14 cellular contexts compared by ENCODE assay signal in the genomic region with DNA sequence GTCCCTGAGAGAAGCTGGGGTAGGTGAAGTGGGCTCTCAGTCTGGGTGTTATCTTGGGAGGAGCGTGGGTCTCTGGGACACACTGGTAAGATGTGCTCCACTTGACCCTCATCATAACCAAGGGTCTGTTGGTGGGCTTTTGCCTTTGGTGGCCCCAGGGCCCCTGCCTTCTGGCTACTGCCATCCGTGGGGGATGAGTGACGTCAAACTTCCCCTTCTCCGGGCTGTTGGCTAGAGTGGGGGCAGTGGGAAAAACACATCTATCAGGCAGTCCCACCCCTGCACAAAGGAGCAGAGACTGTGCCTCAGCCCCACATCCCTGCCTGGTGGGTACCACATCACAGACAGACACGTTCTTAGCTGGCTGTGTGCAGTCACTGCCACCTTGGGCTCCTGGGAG. TPM values are rescaled to one million over a fixed set of nuclear protein-coding genes. Genes with fewer than 3 reads are reported as not detected.
DNase-seq lines count a peak whose midpoint lies in the region; ATAC-seq, FAIRE-seq and TF ChIP-seq lines count a peak whose summit lies in the region.
"Had no signal": no experiment of that assay in that cellular context is flagged by ENCODE, and none has a peak within 500 bp of the region (broad histone marks: within the 10 kb centered on the region; RNA-seq: fewer than 3 reads in every experiment).

No MANE protein-coding gene starts in this region.

- no peak for TF ChIP-seq CTCF in bronchial epithelial cell (IDR thresholded peaks at IDR 0.05; ENCODE audit: insufficient read depth, low read length, severe bottlenecking)
- no peak for TF ChIP-seq CTCF in tibial nerve (IDR thresholded peaks at IDR 0.05)

- ATAC-seq in right cardiac atrium (no peak), GM18519 (IDR thresholded peaks at IDR 0.05; ENCODE audit: low FRiP score, unreplicated experiment) (no peak)

- no peak for TF ChIP-seq POLR2A in tibial nerve (IDR thresholded peaks at IDR 0.05)

- no peak overlapping the region for H3K9ac ChIP-seq in rectal smooth muscle tissue (ENCODE audit: low read length)

- H3K9me3 ChIP-seq in right cardiac atrium (ENCODE audit: control insufficient read depth, low read length) (no peaks in the 10 kb centered on the region), tibial nerve (no peaks in the 10 kb centered on the region)
- H3K9me3 ChIP-seq: right lobe of liver had no signal

- peak overlapping the region; percentile 83 for H3K27ac ChIP-seq in right cardiac atrium (ENCODE audit: low read length)
- peak overlapping the region; percentile 88 for H3K27ac ChIP-seq in rectal smooth muscle tissue (ENCODE audit: low read depth, low read length)
- H3K27ac ChIP-seq in tibial nerve: peak overlapping the region; percentile 36 to 80 (median 60)
- H3K27ac ChIP-seq: right lobe of liver had no signal

- DNase-seq in bronchial epithelial cell (ENCODE audit: low read depth) (no peak), right cardiac atrium (no peak), tibial nerve (ENCODE audit: low spot score in 2 of 2) (no peak), NOMO-1 treated with DMSO at 0.1 percent for 48 hours (lab: John Stamatoyannopoulos, UW; ENCODE audit: unreplicated experiment) (no peak), ecto neural progenitor cell (ENCODE audit: low spot score) (no peak)
- DNase-seq: activated CD4-positive, alpha-beta T cell treated with anti-CD3 and anti-CD28 coated beads, Interleukin-2, amount 10 ng/mL, durations not matched to agents 24 days and 14 days; Calu3; KG1 had no signal

- 60% methylated on average over 5 of the region's 5 CpGs for WGBS in right cardiac atrium
- 73 to 92% methylated on average over 4 to 5 of the region's 5 CpGs for WGBS in tibial nerve, 2 donors

- intact Hi-C loops in right cardiac atrium (cut with DNase I): no loop called here

- peak; percentile 40 for FAIRE-seq in bronchial epithelial cell (lab: Jason Lieb, UNC)
- FAIRE-seq: frontal cortex, TTC549 had no signal

- H3K4me1 ChIP-seq in right cardiac atrium (ENCODE audit: control insufficient read depth, insufficient read depth, low read length) (peaks cover 12% of the 10 kb centered on the region), rectal smooth muscle tissue (ENCODE audit: control insufficient read depth, insufficient read depth, low read length) (peaks cover 9% of the 10 kb centered on the region), tibial nerve (peaks cover 0 to 36% (median 9%) of the 10 kb centered on the region in 4 donors)

- H3K27me3 ChIP-seq in bronchial epithelial cell (ENCODE audit: control insufficient read depth, insufficient read depth, low read length) (no peaks in the 10 kb centered on the region), right cardiac atrium (ENCODE audit: control insufficient read depth, insufficient read depth) (no peaks in the 10 kb centered on the region), rectal smooth muscle tissue (ENCODE audit: control insufficient read depth, insufficient read depth, low read length) (no peaks in the 10 kb centered on the region), tibial nerve (no peaks in the 10 kb centered on the region)
- H3K27me3 ChIP-seq: right lobe of liver had no signal

- H3K4me3 ChIP-seq in bronchial epithelial cell (ENCODE audit: low read depth, low read length) (no peak overlapping the region), right cardiac atrium (ENCODE audit: low read length) (no peak overlapping the region), rectal smooth muscle tissue (ENCODE audit: low read length) (no peak overlapping the region), tibial nerve (peak overlapping the region in 1 of 4 donors; percentile 25)
- H3K4me3 ChIP-seq: right lobe of liver had no signal

- no peak for TF ChIP-seq EP300 in tibial nerve (IDR thresholded peaks at IDR 0.05)

- H3K36me3 ChIP-seq in bronchial epithelial cell (ENCODE audit: control insufficient read depth, insufficient read depth, low read length) (no peaks in the 10 kb centered on the region), rectal smooth muscle tissue (ENCODE audit: control insufficient read depth, insufficient read depth, low read length) (no peaks in the 10 kb centered on the region), tibial nerve (no peaks in the 10 kb centered on the region)
- H3K36me3 ChIP-seq: right lobe of liver had no signal

RNA-seq across cellular contexts. Expression of gene GADD45G, which starts 35.1 kb away (rescaled TPM):
- total RNA-seq in bronchial epithelial cell (under 0.01 and 1.0 TPM in 2 replicates), right cardiac atrium (100 to 1,000 TPM in 2 of 4 donors, 10 to 100 TPM in 2; 27.6 to 133 (median 69.8) TPM), tibial nerve (10 to 100 TPM in 3 of 4 donors, 1 to 10 TPM in 1; 5.7 to 45.8 (median 26.8) TPM)
- 157 TPM for polyA plus RNA-seq in right cardiac atrium
- total RNA-seq: G401 had no signal
